8 cellular contexts compared by ENCODE assay signal in the genomic region with DNA sequence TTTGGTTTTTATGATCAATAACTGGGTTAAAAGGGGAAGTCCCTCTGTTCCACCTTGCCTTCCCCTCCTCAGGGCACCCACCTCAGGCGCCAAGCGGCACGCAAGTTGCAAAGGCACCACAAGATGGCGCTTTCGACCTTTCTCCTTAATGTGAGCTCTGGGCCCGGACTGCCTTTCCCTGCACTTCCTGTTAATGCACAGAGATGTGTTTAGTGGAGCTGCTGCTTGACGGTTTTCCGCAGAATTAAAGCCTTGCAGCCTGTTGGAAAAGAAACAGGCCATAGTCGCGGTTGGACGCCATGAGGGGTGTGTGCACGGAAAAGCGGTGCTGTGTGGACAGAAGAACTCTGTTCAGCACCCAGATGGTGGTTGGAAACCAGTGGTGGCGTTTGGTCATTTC. TPM values are rescaled to one million over a fixed set of nuclear protein-coding genes. Genes with fewer than 3 reads are reported as not detected.
A peak's percentile ranks its signal among the peaks of the same experiment; 100 is the strongest.
DNase-seq lines count a peak whose midpoint lies in the region; ATAC-seq, FAIRE-seq and TF ChIP-seq lines count a peak whose summit lies in the region.

No MANE protein-coding gene starts in this region.

- intact Hi-C loops in pancreas (cut with DNase I), result loop anchor here in 1 of 3 donors (5.0 to 10.0 kb wide), 2 partner anchors 174 to 271 kb away; partner anchors contain the start of gene SLC25A48

- ATAC-seq in GM21529 (IDR thresholded peaks at IDR 0.05; ENCODE audit: unreplicated experiment) (peak; percentile 94), pancreas (peak; percentile 84 to 100 (median 98))

- no peaks in the 10 kb centered on the region for H3F3A ChIP-seq in DOHH2 (ENCODE audit: control insufficient read depth, insufficient read depth)

- DNase-seq in Peyer's patch, result peak; percentile 38 to 88 (median 78)
- peak; percentile 8 for DNase-seq in activated T-helper 1 cell treated with Interleukin-2 at 50 U/mL for 16 hours (ENCODE audit: low read depth)
- DNase-seq in fibroblast of villous mesenchyme (ENCODE audit: low read depth), result peak; percentile 71
- peak in 5 of 6 donors; percentile 57 to 89 (median 71) for DNase-seq in pancreas
- DNase-seq in ureter (ENCODE audit: low spot score), result peak; percentile 79

- TF ChIP-seq RAD21 in Ishikawa (IDR thresholded peaks at IDR 0.05; ENCODE audit: low read depth), result peak; percentile 84

- no peaks in the 10 kb centered on the region for H3K9me2 ChIP-seq in DOHH2 (replicated peaks; ENCODE audit: control insufficient read depth, low read length)

- 13 to 18% methylated on average over 14 of the region's 14 CpGs for WGBS in pancreas, 2 donors

- H3K4me2 ChIP-seq in DOHH2 (ENCODE audit: low read length), result no peak overlapping the region

- FAIRE-seq in pancreas (lab: Jason Lieb, UNC), result no peak

- no peaks in the 10 kb centered on the region for H4K20me1 ChIP-seq in DOHH2 (ENCODE audit: control insufficient read depth, insufficient read depth, low read depth, low read length)

- H3K27me3 ChIP-seq in DOHH2 (ENCODE audit: control insufficient read depth, low read length) (peaks cover 14% of the 10 kb centered on the region), Peyer's patch (no peaks in the 10 kb centered on the region), pancreas (peaks cover 0 to 7% (median 2%) of the 10 kb centered on the region in 4 donors)

- no peak for TF ChIP-seq POLR2A in Peyer's patch (IDR thresholded peaks at IDR 0.05)

- H3K9me3 ChIP-seq in DOHH2 (ENCODE audit: control insufficient read depth, insufficient read depth, low read length) (no peaks in the 10 kb centered on the region), Peyer's patch (no peaks in the 10 kb centered on the region), pancreas (no peaks in the 10 kb centered on the region)

- TF ChIP-seq EP300 in Ishikawa (IDR thresholded peaks at IDR 0.05; ENCODE audit: borderline replicate concordance), result no peak

- no peaks in the 10 kb centered on the region for H3K79me2 ChIP-seq in DOHH2 (ENCODE audit: control insufficient read depth, low read length)

- H3K4me1 ChIP-seq in DOHH2 (ENCODE audit: control insufficient read depth, low read length) (peaks cover 3% of the 10 kb centered on the region; the same call in 1 of the 2 replicates), Peyer's patch (no peaks in the 10 kb centered on the region), pancreas (no peaks in the 10 kb centered on the region)

- peak; percentile 85 for TF ChIP-seq CTCF in DOHH2 (IDR thresholded peaks at IDR 0.05; ENCODE audit: low read depth, low read length, poor library complexity, severe bottlenecking)
- TF ChIP-seq CTCF in Peyer's patch (IDR thresholded peaks at IDR 0.05), result peak; percentile 3 to 75 (median 64)
- TF ChIP-seq CTCF in fibroblast of villous mesenchyme (IDR thresholded peaks at IDR 0.05; ENCODE audit: insufficient read depth, low read depth, low read length), result peak; percentile 88
- TF ChIP-seq CTCF in pancreas (IDR thresholded peaks at IDR 0.05), result peak; percentile 49 to 74 (median 70)

- H3K36me3 ChIP-seq in DOHH2 (ENCODE audit: control insufficient read depth, low read length) (no peaks in the 10 kb centered on the region), Peyer's patch (no peaks in the 10 kb centered on the region), pancreas (no peaks in the 10 kb centered on the region)

- H3K27ac ChIP-seq in DOHH2 (ENCODE audit: low read depth, low read length) (no peak overlapping the region), Peyer's patch (no peak overlapping the region), pancreas (no peak overlapping the region)

- no peak overlapping the region for H3K4me3 ChIP-seq in DOHH2 (ENCODE audit: low read length)
- H3K4me3 ChIP-seq in Peyer's patch, result no peak overlapping the region
- H3K4me3 ChIP-seq in fibroblast of villous mesenchyme (ENCODE audit: low read depth, low read length), result no peak overlapping the region
- no peak overlapping the region for H3K4me3 ChIP-seq in pancreas

TF ChIP-seq in Ishikawa, 13 proteins besides CTCF, POLR2A, EP300 and RAD21:
- TF ChIP-seq TAF1 (IDR thresholded peaks at IDR 0.05; ENCODE audit: low read depth) (no peak), TEAD4 (IDR thresholded peaks at IDR 0.05) (no peak), REST (IDR thresholded peaks at IDR 0.05; ENCODE audit: low read depth) (no peak)
TF ChIP-seq in Ishikawa: peak in this region for 0.

RNA-seq across cellular contexts. Expression of gene CXCL14, which starts 17.9 kb away (rescaled TPM):
- total RNA-seq in Peyer's patch (100 to 1,000 TPM in 1 of 4 donors, 10 to 100 TPM in 3; 17.3 to 122 (median 23.4) TPM), fibroblast of villous mesenchyme (not detected in 2 replicates), pancreas (10 to 100 TPM in 2 of 6 donors, 1 to 10 TPM in 3, under 1 TPM in 1; 0.93 to 19.6 (median 2.4) TPM), ureter (2.3 TPM)
- 1 to 10 TPM; 5.9 to 9.5 TPM for polyA plus RNA-seq in pancreas

RNA-seq across cellular contexts. Expression of gene NEUROG1, which starts 25.1 kb away (rescaled TPM):
- total RNA-seq in Peyer's patch (not detected), fibroblast of villous mesenchyme (not detected in 2 replicates), pancreas (not detected), ureter (not detected)
- polyA plus RNA-seq in pancreas, result not detected

Comparison
In these comparisons a context has a peak if more than half of its experiments do, and no peak if none do; other contexts are left out.
1. DNase-seq: peak in every context shown above with its lines; median percentile 79 in ureter; 78 in Peyer's patch; 71 in fibroblast of villous mesenchyme; 71 in pancreas; 8 in activated T-helper 1 cell treated with Interleukin-2 at 50 U/mL for 16 hours.